ENCODE assay signal across 8 cellular contexts in the genomic region with DNA sequence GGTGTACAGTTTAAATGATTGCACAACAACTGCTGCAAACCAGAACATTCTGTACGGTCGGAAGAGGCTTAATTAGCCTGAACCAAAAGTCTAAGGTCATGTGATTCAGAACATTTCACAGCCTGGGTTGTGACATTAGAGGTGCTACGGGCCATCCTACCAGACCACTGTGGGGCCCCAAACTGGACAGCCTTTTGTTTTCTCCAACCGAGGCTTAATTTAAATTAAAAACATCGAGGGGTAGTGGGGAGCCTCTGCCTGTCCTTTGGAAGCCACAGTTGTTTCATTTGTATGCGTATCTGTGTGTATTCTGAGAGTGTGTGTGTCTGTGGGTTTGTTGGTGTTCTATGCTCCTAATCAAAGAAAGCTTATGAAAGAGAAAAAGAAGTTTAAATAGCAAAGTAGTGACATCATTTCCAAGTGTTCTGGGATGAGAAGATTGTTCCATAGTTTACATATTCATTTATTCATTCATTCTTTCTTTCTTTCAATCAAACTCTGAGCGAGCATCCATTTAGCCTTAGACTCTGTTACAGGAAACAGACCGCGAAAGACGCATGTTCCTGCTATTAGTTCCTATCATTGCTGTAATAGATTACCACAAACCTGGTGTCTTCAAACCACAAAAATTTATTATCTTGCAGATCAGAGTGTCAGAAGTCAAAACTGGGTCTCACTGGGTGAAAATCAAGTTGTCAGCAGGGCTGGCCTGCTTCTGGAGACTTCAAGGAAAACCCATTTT.
DNase-seq lines count a peak whose midpoint lies in the region; ATAC-seq and TF ChIP-seq lines count a peak whose summit lies in the region.

No MANE protein-coding gene starts in this region.

- H3K4me3 Mint-ChIP-seq in activated T-cell treated with anti-CD3 and anti-CD28 coated beads, Interleukin-2, amount 50 U/mL, for 72 hours = peak overlapping the region; percentile 68 to 73

- intact Hi-C loops in left ventricle myocardium superior (cut with micrococcal nuclease) = no loop called here

- in situ Hi-C loops in KBM-7 (cut with MboI; ENCODE audit: low pct_unique_long_range_greater_than_20kb, low sequenced_read_pairs) = no loop called here

- peak; percentile 10 for DNase-seq in KBM-7
- DNase-seq in activated T-cell treated with anti-CD3 and anti-CD28 coated beads, Interleukin-2, amount 50 U/mL, for 72 hours = peak; percentile 15 to 26
- no peak for DNase-seq in left ventricle myocardium superior
- peak; percentile 42 for DNase-seq in stimulated activated CD4-positive, alpha-beta T cell treated with anti-CD3 and anti-CD28 coated beads, Interleukin-1b, Interleukin-23, amount 100 ng/mL, for 48 hours
- DNase-seq in HEK293T (ENCODE audit: extremely low spot score) = no peak
- DNase-seq in NCI-H524 treated with DMSO at 0.1 percent for 48 hours (lab: John Stamatoyannopoulos, UW) = no peak
- DNase-seq in SIG-M5 (lab: John Stamatoyannopoulos, UW) = no peak

- peaks cover 3 to 4% of the 10 kb centered on the region in 2 donors for H3K9me3 Mint-ChIP-seq in activated T-cell treated with anti-CD3 and anti-CD28 coated beads, Interleukin-2, amount 50 U/mL, for 72 hours

- peak overlapping the region; percentile 92 for H3K27ac Mint-ChIP-seq in activated T-cell treated with anti-CD3 and anti-CD28 coated beads, Interleukin-2, amount 50 U/mL, for 72 hours

- POLR2A ChIA-PET in HEK293T (lab: Yijun Ruan, JAX) = no interaction called here

- H3K4me1 Mint-ChIP-seq in activated T-cell treated with anti-CD3 and anti-CD28 coated beads, Interleukin-2, amount 50 U/mL, for 72 hours (ENCODE audit: low read depth) = peaks cover 69% of the 10 kb centered on the region

- CTCF ChIA-PET in HEK293T (lab: Yijun Ruan, JAX) = no interaction called here

- peak; percentile 45 to 57 for ATAC-seq in activated T-cell treated with anti-CD3 and anti-CD28 coated beads, Interleukin-2, amount 50 U/mL, for 72 hours (replicated peaks in 1 of 2)
- ATAC-seq in left ventricle myocardium superior (peak; percentile 92), GM18511 (IDR thresholded peaks at IDR 0.05; ENCODE audit: unreplicated experiment) (no peak)

- H3K27me3 Mint-ChIP-seq in activated T-cell treated with anti-CD3 and anti-CD28 coated beads, Interleukin-2, amount 50 U/mL, for 72 hours (ENCODE audit: low read depth) = no peaks in the 10 kb centered on the region

- H3K36me3 Mint-ChIP-seq in activated T-cell treated with anti-CD3 and anti-CD28 coated beads, Interleukin-2, amount 50 U/mL, for 72 hours (ENCODE audit: insufficient read depth in 2 of 2) = peaks cover 1 to 5% of the 10 kb centered on the region in 2 donors

TF ChIP-seq in HEK293T, 16 proteins besides CTCF, POLR2A, EP300 and RAD21:
- TF ChIP-seq ELF4 (IDR thresholded peaks at IDR 0.05) (no peak), BHLHE40 (IDR thresholded peaks at IDR 0.05; ENCODE audit: borderline replicate concordance) (no peak), SP1 (IDR thresholded peaks at IDR 0.05) (no peak), TARDBP (IDR thresholded peaks at IDR 0.05) (no peak), FOXA1 (IDR thresholded peaks at IDR 0.05) (no peak), L3MBTL2 (conservative IDR thresholded peaks at IDR 0.05) (no peak), ZNF384 (IDR thresholded peaks at IDR 0.05) (no peak), FOXM1 (IDR thresholded peaks at IDR 0.05; ENCODE audit: borderline replicate concordance) (no peak), HDGF (IDR thresholded peaks at IDR 0.05; ENCODE audit: borderline replicate concordance) (no peak), SUZ12 (IDR thresholded peaks at IDR 0.05) (no peak), CTBP1 (IDR thresholded peaks at IDR 0.05; ENCODE audit: borderline replicate concordance) (no peak), FOXK2 (IDR thresholded peaks at IDR 0.05) (no peak), NFRKB (IDR thresholded peaks at IDR 0.05) (no peak), LEF1 (IDR thresholded peaks at IDR 0.05; ENCODE audit: borderline replicate concordance) (no peak), ARNT (IDR thresholded peaks at IDR 0.05) (no peak)
- TF ChIP-seq, protein P1, sequence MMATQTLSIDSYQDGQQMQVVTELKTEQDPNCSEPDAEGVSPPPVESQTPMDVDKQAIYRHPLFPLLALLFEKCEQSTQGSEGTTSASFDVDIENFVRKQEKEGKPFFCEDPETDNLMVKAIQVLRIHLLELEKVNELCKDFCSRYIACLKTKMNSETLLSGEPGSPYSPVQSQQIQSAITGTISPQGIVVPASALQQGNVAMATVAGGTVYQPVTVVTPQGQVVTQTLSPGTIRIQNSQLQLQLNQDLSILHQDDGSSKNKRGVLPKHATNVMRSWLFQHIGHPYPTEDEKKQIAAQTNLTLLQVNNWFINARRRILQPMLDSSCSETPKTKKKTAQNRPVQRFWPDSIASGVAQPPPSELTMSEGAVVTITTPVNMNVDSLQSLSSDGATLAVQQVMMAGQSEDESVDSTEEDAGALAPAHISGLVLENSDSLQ (IDR thresholded peaks at IDR 0.05) = no peak
TF ChIP-seq in HEK293T: peak in this region for 0.

Comparison
In these comparisons a context has a peak if more than half of its experiments do, and no peak if none do; other contexts are left out.
1. DNase-seq: peak in KBM-7 (single experiment), activated T-cell treated with anti-CD3 and anti-CD28 coated beads, Interleukin-2, amount 50 U/mL, for 72 hours (2 of 2) and stimulated activated CD4-positive, alpha-beta T cell treated with anti-CD3 and anti-CD28 coated beads, Interleukin-1b, Interleukin-23, amount 100 ng/mL, for 48 hours (single experiment); none in left ventricle myocardium superior (single experiment), HEK293T (single experiment), NCI-H524 treated with DMSO at 0.1 percent for 48 hours (single experiment) and SIG-M5 (single experiment).